In genomic region chr12:112317481-112317880, GRCh38 we compare ENCODE assay signal across 24 cellular contexts.
DNase-seq lines count a peak whose midpoint lies in the region; ATAC-seq and TF ChIP-seq lines count a peak whose summit lies in the region.
"Had no signal": no experiment of that assay in that cellular context is flagged by ENCODE, and none has a peak within 500 bp of the region (broad histone marks: within the 10 kb centered on the region; RNA-seq: fewer than 3 reads in every experiment).

No MANE protein-coding gene starts in this region.

- no peaks in the 10 kb centered on the region for H4K20me1 ChIP-seq in SK-N-SH (ENCODE audit: insufficient read depth)

- H4K91ac ChIP-seq in neuronal stem cell (ENCODE audit: low read depth, low read length, poor library complexity) = no peak overlapping the region

- H3K4me1 ChIP-seq in neuronal stem cell (ENCODE audit: control insufficient read depth in 2 of 2, insufficient read depth in 1 of 2, low read depth in 1 of 2, low read length in 2 of 2) (peaks cover 0 to 8% of the 10 kb centered on the region in 2 donors), SK-N-SH (ENCODE audit: control insufficient read depth in 1 of 2, insufficient read depth in 2 of 2, low read depth in 1 of 2, low read length in 1 of 2) (peaks cover 0 to 12% of the 10 kb centered on the region in 2 experiments; a peak in 2 of 4 replicates)
- H3K4me1 ChIP-seq: BE2C, SJSA1 had no signal

- no peak overlapping the region for H2BK120ac ChIP-seq in neuronal stem cell (ENCODE audit: low read depth, low read length)

- no peaks in the 10 kb centered on the region for H3F3A ChIP-seq in SK-N-SH (replicated peaks; ENCODE audit: insufficient read depth)

- no CpG with 5 or more reads among the region's 6 CpGs for WGBS in neuronal stem cell (ENCODE audit: extremely low coverage in 2 of 2, insufficient read length in 2 of 2, insufficient replicate concordance in 1 of 2), 2 donors
- WGBS in SK-N-SH (ENCODE audit: low lambda C conversion rate) = 96% methylated on average over 6 of the region's 6 CpGs

- no peak overlapping the region for H2AFZ ChIP-seq in neuronal stem cell (ENCODE audit: low read length)
- no peak overlapping the region for H2AFZ ChIP-seq in SK-N-SH (ENCODE audit: low read depth)
- H2AFZ ChIP-seq: GM23248 had no signal

- H2BK5ac ChIP-seq in neuronal stem cell (ENCODE audit: low read length) = no peak overlapping the region

- POLR2A ChIA-PET in SK-N-SH (lab: Yijun Ruan, JAX) = no interaction called here

- no peaks in the 10 kb centered on the region for H3K79me1 ChIP-seq in neuronal stem cell (ENCODE audit: low read depth, low read length)

- no peak overlapping the region for H2BK15ac ChIP-seq in neuronal stem cell (ENCODE audit: low read length)

- H3K18ac ChIP-seq in neuronal stem cell (ENCODE audit: low read length) = no peak overlapping the region

- H3K27ac ChIP-seq in neuronal stem cell (replicated peaks; ENCODE audit: low read length) (peak overlapping the region; percentile 23), SK-N-SH (ENCODE audit: low read depth in 2 of 2, low read length in 1 of 2) (no peak overlapping the region)
- H3K27ac ChIP-seq: 22Rv1, GM23248, SJSA1 had no signal

- no peaks in the 10 kb centered on the region for H3K9me3 ChIP-seq in neuronal stem cell (replicated peaks in 1 of 2; ENCODE audit: control insufficient read depth in 2 of 2, insufficient read depth in 1 of 2, low read depth in 1 of 2, low read length in 2 of 2)
- no peaks in the 10 kb centered on the region for H3K9me3 ChIP-seq in SK-N-SH
- H3K9me3 ChIP-seq: BE2C, SJSA1 had no signal

- no peak overlapping the region for H3K14ac ChIP-seq in neuronal stem cell (ENCODE audit: low read length)

- H3K9me2 ChIP-seq in SK-N-SH = no peaks in the 10 kb centered on the region

- no peak for TF ChIP-seq EP300 in SK-N-SH (IDR thresholded peaks at IDR 0.05; ENCODE audit: borderline replicate concordance in 1 of 2, low read depth in 1 of 2, low read length in 1 of 2)

- H3K9ac ChIP-seq in neuronal stem cell (ENCODE audit: low read depth, low read length, poor library complexity) = no peak overlapping the region
- H3K9ac ChIP-seq in SK-N-SH = no peak overlapping the region
- H3K9ac ChIP-seq: GM23248 had no signal

- no peak overlapping the region for H2AK5ac ChIP-seq in neuronal stem cell (ENCODE audit: low read depth, low read length)

- DNase-seq in NCI-H2171 treated with DMSO at 0.1 percent for 48 hours (lab: John Stamatoyannopoulos, UW) = peak; percentile 4
- no peak for DNase-seq in NCI-H2171 (lab: John Stamatoyannopoulos, UW)
- peak; percentile 14 for DNase-seq in iris pigment epithelial cell (ENCODE audit: low read depth)
- DNase-seq in neuronal stem cell (ENCODE audit: low spot score) = peak; percentile 48
- DNase-seq in RPMI8226 = no peak
- DNase-seq in SK-N-SH = no peak
- DNase-seq in middle frontal gyrus (ENCODE audit: extremely low spot score, low spot score) = no peak
- DNase-seq: BE2C; CD4-positive, CD25-positive, alpha-beta regulatory T cell; DMS153; DND-41; GM23248; H7; NCI-H1048; NCI-H1417; NCI-H1694 treated with DMSO at 0.1 percent for 48 hours; NCI-H2081; NCI-H524 treated with DMSO at 0.1 percent for 48 hours; NCI-H774; PC-3; Right ventricle myocardium superior had no signal

- CTCF ChIA-PET in SK-N-SH (lab: Yijun Ruan, JAX) = interaction anchor here (1.9 kb wide), 1 partner anchor 70 kb away, joined by 4 read pairs; no protein-coding TSS in a partner anchor

- H3K4me2 ChIP-seq in neuronal stem cell (ENCODE audit: insufficient read depth, low read length, poor library complexity, severe bottlenecking) (peak overlapping the region; percentile 15), SK-N-SH (no peak overlapping the region)

- no peak for TF ChIP-seq CTCF in SK-N-SH (IDR thresholded peaks at IDR 0.05)

- H3K36me3 ChIP-seq in neuronal stem cell (replicated peaks in 1 of 2; ENCODE audit: control insufficient read depth in 2 of 2, insufficient read depth in 2 of 2, low read length in 2 of 2) (peaks cover 0 to 57% of the 10 kb centered on the region in 2 donors), SK-N-SH (replicated peaks in 1 of 2; ENCODE audit: control insufficient read depth in 1 of 2, insufficient read depth in 2 of 2, low read length in 1 of 2) (peaks cover 5 to 10% of the 10 kb centered on the region in 2 experiments)

- H3K4ac ChIP-seq in neuronal stem cell (ENCODE audit: low read length) = no peak overlapping the region

- no peak for TF ChIP-seq RAD21 in SK-N-SH (IDR thresholded peaks at IDR 0.05; ENCODE audit: low read length)

- no peak overlapping the region for H3K23ac ChIP-seq in neuronal stem cell (ENCODE audit: low read depth, low read length, poor library complexity)

- H3K4me3 ChIP-seq in neuronal stem cell (ENCODE audit: low read length in 2 of 2) = no peak overlapping the region
- H3K4me3 ChIP-seq in SK-N-SH (ENCODE audit: low read depth in 2 of 2, low read length in 1 of 2) = no peak overlapping the region
- H3K4me3 ChIP-seq: GM23248, SJSA1 had no signal

- no peak overlapping the region for H4K8ac ChIP-seq in neuronal stem cell (ENCODE audit: low read depth, low read length)

- ATAC-seq in SK-N-SH treated with all-trans-retinoic acid at 6 μM for 48 hours = no peak
- ATAC-seq: PC-3 had no signal

- H3K27me3 ChIP-seq in neuronal stem cell (ENCODE audit: control insufficient read depth in 3 of 3, insufficient read depth in 3 of 3, low read depth in 1 of 3, low read length in 3 of 3) (no peaks in the 10 kb centered on the region), SK-N-SH (ENCODE audit: insufficient read depth) (no peaks in the 10 kb centered on the region)
- H3K27me3 ChIP-seq: BE2C, SJSA1 had no signal

- no peak overlapping the region for H2BK12ac ChIP-seq in neuronal stem cell (ENCODE audit: low read length)

- peaks cover 15% of the 10 kb centered on the region for H3K79me2 ChIP-seq in SK-N-SH (ENCODE audit: insufficient read depth)

TF ChIP-seq in SK-N-SH, 30 proteins besides CTCF, POLR2A, EP300 and RAD21 (continues in another document):
- TF ChIP-seq TAF1 (IDR thresholded peaks at IDR 0.05; ENCODE audit: borderline replicate concordance, low read depth, low read length) (no peak), ZBTB33 (IDR thresholded peaks at IDR 0.05; ENCODE audit: borderline replicate concordance, low read depth) (no peak), YY1 (IDR thresholded peaks at IDR 0.05; ENCODE audit: low read depth) (no peak), RFX5 (IDR thresholded peaks at IDR 0.05; ENCODE audit: low read length) (no peak), ELF1 (IDR thresholded peaks at IDR 0.05) (no peak)
- TF ChIP-seq, protein P1, sequence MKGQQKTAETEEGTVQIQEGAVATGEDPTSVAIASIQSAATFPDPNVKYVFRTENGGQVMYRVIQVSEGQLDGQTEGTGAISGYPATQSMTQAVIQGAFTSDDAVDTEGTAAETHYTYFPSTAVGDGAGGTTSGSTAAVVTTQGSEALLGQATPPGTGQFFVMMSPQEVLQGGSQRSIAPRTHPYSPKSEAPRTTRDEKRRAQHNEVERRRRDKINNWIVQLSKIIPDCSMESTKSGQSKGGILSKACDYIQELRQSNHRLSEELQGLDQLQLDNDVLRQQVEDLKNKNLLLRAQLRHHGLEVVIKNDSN (IDR thresholded peaks at IDR 0.05; ENCODE audit: borderline replicate concordance, low read depth) = no peak

TF ChIP-seq in SK-N-SH treated with all-trans-retinoic acid at 6 μM for 48 hours, 23 proteins besides CTCF, POLR2A, EP300 and RAD21:
- TF ChIP-seq ZNF8 (CRISPR knock-in tag; IDR thresholded peaks at IDR 0.05) = no peak
- TF ChIP-seq RARB (CRISPR knock-in tag; IDR thresholded peaks at IDR 0.05) = no peak
- TF ChIP-seq TCF4 (CRISPR knock-in tag; IDR thresholded peaks at IDR 0.05; ENCODE audit: borderline replicate concordance) = no peak
- TF ChIP-seq, protein P2, sequence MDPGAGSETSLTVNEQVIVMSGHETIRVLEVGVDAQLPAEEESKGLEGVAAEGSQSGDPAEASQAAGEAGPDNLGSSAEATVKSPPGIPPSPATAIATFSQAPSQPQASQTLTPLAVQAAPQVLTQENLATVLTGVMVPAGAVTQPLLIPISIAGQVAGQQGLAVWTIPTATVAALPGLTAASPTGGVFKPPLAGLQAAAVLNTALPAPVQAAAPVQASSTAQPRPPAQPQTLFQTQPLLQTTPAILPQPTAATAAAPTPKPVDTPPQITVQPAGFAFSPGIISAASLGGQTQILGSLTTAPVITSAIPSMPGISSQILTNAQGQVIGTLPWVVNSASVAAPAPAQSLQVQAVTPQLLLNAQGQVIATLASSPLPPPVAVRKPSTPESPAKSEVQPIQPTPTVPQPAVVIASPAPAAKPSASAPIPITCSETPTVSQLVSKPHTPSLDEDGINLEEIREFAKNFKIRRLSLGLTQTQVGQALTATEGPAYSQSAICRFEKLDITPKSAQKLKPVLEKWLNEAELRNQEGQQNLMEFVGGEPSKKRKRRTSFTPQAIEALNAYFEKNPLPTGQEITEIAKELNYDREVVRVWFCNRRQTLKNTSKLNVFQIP (CRISPR knock-in tag; IDR thresholded peaks at IDR 0.05; ENCODE audit: borderline replicate concordance, low read depth) = no peak
- no peak for TF ChIP-seq PPARA (CRISPR knock-in tag; IDR thresholded peaks at IDR 0.05; ENCODE audit: borderline replicate concordance)
- TF ChIP-seq, protein P3, sequence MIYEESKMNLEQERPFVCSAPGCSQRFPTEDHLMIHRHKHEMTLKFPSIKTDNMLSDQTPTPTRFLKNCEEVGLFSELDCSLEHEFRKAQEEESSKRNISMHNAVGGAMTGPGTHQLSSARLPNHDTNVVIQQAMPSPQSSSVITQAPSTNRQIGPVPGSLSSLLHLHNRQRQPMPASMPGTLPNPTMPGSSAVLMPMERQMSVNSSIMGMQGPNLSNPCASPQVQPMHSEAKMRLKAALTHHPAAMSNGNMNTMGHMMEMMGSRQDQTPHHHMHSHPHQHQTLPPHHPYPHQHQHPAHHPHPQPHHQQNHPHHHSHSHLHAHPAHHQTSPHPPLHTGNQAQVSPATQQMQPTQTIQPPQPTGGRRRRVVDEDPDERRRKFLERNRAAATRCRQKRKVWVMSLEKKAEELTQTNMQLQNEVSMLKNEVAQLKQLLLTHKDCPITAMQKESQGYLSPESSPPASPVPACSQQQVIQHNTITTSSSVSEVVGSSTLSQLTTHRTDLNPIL (CRISPR knock-in tag; IDR thresholded peaks at IDR 0.05; ENCODE audit: low read depth) = no peak
- TF ChIP-seq SNAI2 (CRISPR knock-in tag; IDR thresholded peaks at IDR 0.05) = no peak

Comparison
In these comparisons a context has a peak if more than half of its experiments do, and no peak if none do; other contexts are left out.
1. DNase-seq: peak in NCI-H2171 treated with DMSO at 0.1 percent for 48 hours (single experiment), iris pigment epithelial cell (single experiment) and neuronal stem cell (single experiment); none in NCI-H2171 (single experiment), RPMI8226 (single experiment), SK-N-SH (single experiment) and middle frontal gyrus (single experiment).